Comparison of ENCODE assay signal across 1 cellular context in the genomic region with DNA sequence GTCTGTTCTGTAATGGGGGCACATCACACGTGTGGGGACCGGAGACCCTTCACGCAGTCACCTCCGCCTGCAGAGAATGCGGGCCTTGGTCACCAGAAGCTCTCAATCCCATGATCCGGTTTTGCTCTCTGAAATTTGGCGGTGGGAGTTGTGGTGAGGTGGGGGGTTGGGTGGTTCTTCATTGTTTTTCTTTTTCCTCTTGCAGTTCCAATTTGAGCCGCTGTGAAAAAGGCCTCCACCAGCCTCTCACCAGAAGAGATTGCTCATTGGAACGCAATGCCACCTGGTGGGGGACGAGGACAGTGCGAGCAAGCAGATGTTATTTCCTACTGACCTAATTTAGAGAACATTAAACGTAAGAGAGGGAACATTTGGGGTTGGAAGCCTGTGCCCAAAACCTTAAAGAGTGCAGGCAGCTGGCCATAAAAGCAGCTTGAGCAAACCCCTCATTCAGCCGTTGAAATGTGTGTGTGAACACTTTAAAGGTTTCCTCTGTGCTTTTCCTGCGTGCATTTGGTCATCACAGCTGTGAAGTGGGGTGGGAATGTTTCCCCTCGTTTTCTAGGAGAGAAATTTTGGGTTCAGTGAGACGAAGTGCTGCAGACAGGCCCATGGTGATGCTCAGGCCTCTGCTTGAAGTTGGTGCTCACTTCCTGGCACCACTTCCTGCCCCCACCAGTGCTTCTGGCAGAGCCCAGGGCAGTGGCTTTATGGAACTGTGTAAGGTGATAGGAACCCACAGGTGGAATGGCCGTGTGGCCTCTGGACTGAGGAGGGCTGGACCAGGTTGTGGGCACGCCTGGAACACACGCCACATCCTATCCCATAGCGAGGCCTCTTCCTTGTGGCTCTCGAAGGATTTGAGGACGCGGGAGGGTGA.
TF ChIP-seq lines count a peak whose summit lies in the region.

No MANE protein-coding gene starts in this region.

TF ChIP-seq in K562, 482 proteins besides CTCF, POLR2A, EP300 and RAD21 (continued from another document):
- TF ChIP-seq, protein P1, sequence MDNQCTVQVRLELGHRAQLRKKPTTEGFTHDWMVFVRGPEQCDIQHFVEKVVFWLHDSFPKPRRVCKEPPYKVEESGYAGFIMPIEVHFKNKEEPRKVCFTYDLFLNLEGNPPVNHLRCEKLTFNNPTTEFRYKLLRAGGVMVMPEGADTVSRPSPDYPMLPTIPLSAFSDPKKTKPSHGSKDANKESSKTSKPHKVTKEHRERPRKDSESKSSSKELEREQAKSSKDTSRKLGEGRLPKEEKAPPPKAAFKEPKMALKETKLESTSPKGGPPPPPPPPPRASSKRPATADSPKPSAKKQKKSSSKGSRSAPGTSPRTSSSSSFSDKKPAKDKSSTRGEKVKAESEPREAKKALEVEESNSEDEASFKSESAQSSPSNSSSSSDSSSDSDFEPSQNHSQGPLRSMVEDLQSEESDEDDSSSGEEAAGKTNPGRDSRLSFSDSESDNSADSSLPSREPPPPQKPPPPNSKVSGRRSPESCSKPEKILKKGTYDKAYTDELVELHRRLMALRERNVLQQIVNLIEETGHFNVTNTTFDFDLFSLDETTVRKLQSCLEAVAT (IDR thresholded peaks at IDR 0.05), result peak in 1 of 2 experiments; percentile 81; a peak in 1 of 4 replicates
- TF ChIP-seq ZBTB7A (IDR thresholded peaks at IDR 0.05; ENCODE audit: borderline replicate concordance, control insufficient read depth, low read depth, low read length) (peak; percentile 17; the same call in 1 of the 2 replicates), CREM (IDR thresholded peaks at IDR 0.05; ENCODE audit: low read depth) (0 out of 2 replicates have a peak, but pooled peaks have one; percentile 3), RB1 (IDR thresholded peaks at IDR 0.05; ENCODE audit: low read depth) (0 out of 2 replicates have a peak, but pooled peaks have one; percentile 33), ZNF384 (IDR thresholded peaks at IDR 0.05; ENCODE audit: low read depth, low read length) (0 out of 2 replicates have a peak, but pooled peaks have one; percentile 47), CC2D1A (IDR thresholded peaks at IDR 0.05) (peak; percentile 48; the same call in 1 of the 2 replicates), MYC (IDR thresholded peaks at IDR 0.05; ENCODE audit: low read depth, low read length) (0 out of 2 replicates have a peak, but pooled peaks have one; percentile 26), MYC (CRISPR knock-in tag; IDR thresholded peaks at IDR 0.05; ENCODE audit: borderline replicate concordance, low read depth) (no peak), RHOXF2B (CRISPR knock-in tag; conservative IDR thresholded peaks at IDR 0.05) (no peak)
- TF ChIP-seq, protein P2, sequence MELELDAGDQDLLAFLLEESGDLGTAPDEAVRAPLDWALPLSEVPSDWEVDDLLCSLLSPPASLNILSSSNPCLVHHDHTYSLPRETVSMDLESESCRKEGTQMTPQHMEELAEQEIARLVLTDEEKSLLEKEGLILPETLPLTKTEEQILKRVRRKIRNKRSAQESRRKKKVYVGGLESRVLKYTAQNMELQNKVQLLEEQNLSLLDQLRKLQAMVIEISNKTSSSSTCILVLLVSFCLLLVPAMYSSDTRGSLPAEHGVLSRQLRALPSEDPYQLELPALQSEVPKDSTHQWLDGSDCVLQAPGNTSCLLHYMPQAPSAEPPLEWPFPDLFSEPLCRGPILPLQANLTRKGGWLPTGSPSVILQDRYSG (tag; conservative IDR thresholded peaks at IDR 0.05; ENCODE audit: low read depth), result no peak
- TF ChIP-seq, protein P3, sequence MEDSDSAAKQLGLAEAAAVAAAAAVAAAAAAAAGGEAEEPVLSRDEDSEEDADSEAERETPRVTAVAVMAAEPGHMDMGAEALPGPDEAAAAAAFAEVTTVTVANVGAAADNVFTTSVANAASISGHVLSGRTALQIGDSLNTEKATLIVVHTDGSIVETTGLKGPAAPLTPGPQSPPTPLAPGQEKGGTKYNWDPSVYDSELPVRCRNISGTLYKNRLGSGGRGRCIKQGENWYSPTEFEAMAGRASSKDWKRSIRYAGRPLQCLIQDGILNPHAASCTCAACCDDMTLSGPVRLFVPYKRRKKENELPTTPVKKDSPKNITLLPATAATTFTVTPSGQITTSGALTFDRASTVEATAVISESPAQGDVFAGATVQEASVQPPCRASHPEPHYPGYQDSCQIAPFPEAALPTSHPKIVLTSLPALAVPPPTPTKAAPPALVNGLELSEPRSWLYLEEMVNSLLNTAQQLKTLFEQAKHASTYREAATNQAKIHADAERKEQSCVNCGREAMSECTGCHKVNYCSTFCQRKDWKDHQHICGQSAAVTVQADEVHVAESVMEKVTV (CRISPR knock-in tag; IDR thresholded peaks at IDR 0.05), result peak; percentile 73
